13 cellular contexts compared by ENCODE assay signal in genomic region chr19:19445911-19446361, GRCh38. TPM values are rescaled to one million over a fixed set of nuclear protein-coding genes. Genes with fewer than 3 reads are reported as not detected.
DNase-seq lines count a peak whose midpoint lies in the region; ATAC-seq, FAIRE-seq and TF ChIP-seq lines count a peak whose summit lies in the region.
"Had no signal": no experiment of that assay in that cellular context is flagged by ENCODE, and none has a peak within 500 bp of the region (broad histone marks: within the 10 kb centered on the region; RNA-seq: fewer than 3 reads in every experiment).

No MANE protein-coding gene starts in this region.

- no peak for TF ChIP-seq POLR2A in HepG2 (IDR thresholded peaks at IDR 0.05; ENCODE audit: insufficient read depth in 1 of 2, low read depth in 2 of 2, low read length in 2 of 2)

- POLR2A ChIA-PET in activated CD4-positive, alpha-beta T cell treated with anti-CD3 and anti-CD28 coated beads for 36 hours (lab: Charles Lee): no interaction called here
- POLR2A ChIA-PET in HepG2 (lab: Yijun Ruan, JAX): no interaction called here

- peaks cover 87% of the 10 kb centered on the region for H3K79me2 ChIP-seq in HepG2 (ENCODE audit: insufficient read depth, low read length)

- no peak overlapping the region for H2AFZ ChIP-seq in HepG2 (ENCODE audit: low read length)

- H3K4me2 ChIP-seq in HepG2 (ENCODE audit: low read depth, low read length): no peak overlapping the region

- WGBS in HepG2 (ENCODE audit: low lambda C conversion rate): 94% methylated on average over 9 of the region's 9 CpGs

- in situ Hi-C loops in HepG2 (cut with HindIII; ENCODE audit: extremely low pct_ligation_motif_present, low pct_unique_long_range_greater_than_20kb): no loop called here

- BruUV-seq in HepG2 (replicated peaks; lab: Mats Ljungman, UMichigan): no TSS peak

- H3K27me3 Mint-ChIP-seq in activated CD4-positive, alpha-beta T cell treated with anti-CD3 and anti-CD28 coated beads for 36 hours: no peaks in the 10 kb centered on the region
- H3K27me3 Mint-ChIP-seq in activated naive CD8-positive, alpha-beta T cell treated with anti-CD3 and anti-CD28 coated beads, Interleukin-2, amount 50 U/mL, for 24 hours: no peaks in the 10 kb centered on the region

- H3K4me1 Mint-ChIP-seq in activated CD4-positive, alpha-beta T cell treated with anti-CD3 and anti-CD28 coated beads for 36 hours: peaks cover 76% of the 10 kb centered on the region
- H3K4me1 Mint-ChIP-seq in activated naive CD8-positive, alpha-beta T cell treated with anti-CD3 and anti-CD28 coated beads, Interleukin-2, amount 50 U/mL, for 24 hours: peaks cover 83% of the 10 kb centered on the region
- H3K4me1 Mint-ChIP-seq in stimulated activated effector memory CD8-positive, alpha-beta T cell treated with anti-CD3 and anti-CD28 coated beads, Interleukin-12 subunit alpha, Interleukin-12 subunit beta, amount 100 ng/mL, for 72 hours: peaks cover 65% of the 10 kb centered on the region

- CTCF ChIA-PET in activated CD4-positive, alpha-beta T cell treated with anti-CD3 and anti-CD28 coated beads for 36 hours (lab: Charles Lee): no interaction called here
- CTCF ChIA-PET in HepG2 (lab: Yijun Ruan, JAX; ENCODE audit: low intra/inter-chr PET ratio, low total read pairs): no interaction called here

- H3K27ac ChIP-seq in HepG2 (ENCODE audit: extremely low read length, insufficient read depth, low read length): no peak overlapping the region

- no peak for TF ChIP-seq CTCF in HepG2 (CRISPR knock-in tag; IDR thresholded peaks at IDR 0.05)

- peak overlapping the region; percentile 91 for H3K27ac Mint-ChIP-seq in activated CD4-positive, alpha-beta T cell treated with anti-CD3 and anti-CD28 coated beads for 36 hours
- peak overlapping the region; percentile 74 for H3K27ac Mint-ChIP-seq in activated naive CD8-positive, alpha-beta T cell treated with anti-CD3 and anti-CD28 coated beads, Interleukin-2, amount 50 U/mL, for 24 hours
- peak overlapping the region; percentile 88 for H3K27ac Mint-ChIP-seq in stimulated activated effector memory CD8-positive, alpha-beta T cell treated with anti-CD3 and anti-CD28 coated beads, Interleukin-12 subunit alpha, Interleukin-12 subunit beta, amount 100 ng/mL, for 72 hours

- peaks cover 13% of the 10 kb centered on the region for H3K4me1 ChIP-seq in HepG2 (ENCODE audit: insufficient read depth, low read length)

- FAIRE-seq in HepG2 (lab: Jason Lieb, UNC): no peak
- FAIRE-seq: A204.1 had no signal

- peak overlapping the region; percentile 15 for H3K4me3 Mint-ChIP-seq in activated CD4-positive, alpha-beta T cell treated with anti-CD3 and anti-CD28 coated beads for 36 hours
- H3K4me3 Mint-ChIP-seq in activated naive CD8-positive, alpha-beta T cell treated with anti-CD3 and anti-CD28 coated beads, Interleukin-2, amount 50 U/mL, for 24 hours: peak overlapping the region; percentile 23
- H3K4me3 Mint-ChIP-seq in stimulated activated effector memory CD8-positive, alpha-beta T cell treated with anti-CD3 and anti-CD28 coated beads, Interleukin-12 subunit alpha, Interleukin-12 subunit beta, amount 100 ng/mL, for 72 hours: peak overlapping the region; percentile 34

- peaks cover 17% of the 10 kb centered on the region; the same call in 1 of the 2 replicates for H4K20me1 ChIP-seq in HepG2 (ENCODE audit: insufficient read depth, low read length)

- no peaks in the 10 kb centered on the region for H3K27me3 ChIP-seq in HepG2 (ENCODE audit: control insufficient read depth in 1 of 2, insufficient read depth in 2 of 2, low read length in 2 of 2)

- TF ChIP-seq RAD21 in HepG2 (CRISPR knock-in tag; IDR thresholded peaks at IDR 0.05): no peak

- no peaks in the 10 kb centered on the region for H3K9me3 Mint-ChIP-seq in activated CD4-positive, alpha-beta T cell treated with anti-CD3 and anti-CD28 coated beads for 36 hours (ENCODE audit: low read depth)
- peaks cover 6% of the 10 kb centered on the region for H3K9me3 Mint-ChIP-seq in activated naive CD8-positive, alpha-beta T cell treated with anti-CD3 and anti-CD28 coated beads, Interleukin-2, amount 50 U/mL, for 24 hours
- H3K9me3 Mint-ChIP-seq in stimulated activated effector memory CD8-positive, alpha-beta T cell treated with anti-CD3 and anti-CD28 coated beads, Interleukin-12 subunit alpha, Interleukin-12 subunit beta, amount 100 ng/mL, for 72 hours: peaks cover 6% of the 10 kb centered on the region

- intact Hi-C loops in activated CD4-positive, alpha-beta T cell treated with anti-CD3 and anti-CD28 coated beads for 36 hours (cut with DNase I, micrococcal nuclease): loop anchor here (1.0 to 2.0 kb wide), 7 partner anchors 13 to 39 kb away; no protein-coding TSS in a partner anchor
- intact Hi-C loops in HepG2 (cut with micrococcal nuclease; ENCODE audit: unreplicated experiment): no loop called here

- TF ChIP-seq EP300 in HepG2 (IDR thresholded peaks at IDR 0.05; ENCODE audit: low read depth in 2 of 2, low read length in 2 of 2): no peak
- TF ChIP-seq EP300 in HepG2 (CRISPR knock-in tag; IDR thresholded peaks at IDR 0.05; ENCODE audit: borderline replicate concordance): no peak

- H3K9me3 ChIP-seq in HepG2 (ENCODE audit: low read length): no peaks in the 10 kb centered on the region
- H3K9me3 ChIP-seq: thoracic aorta had no signal

- peak; percentile 50 for DNase-seq in activated CD4-positive, alpha-beta T cell treated with anti-CD3 and anti-CD28 coated beads for 36 hours
- DNase-seq in activated CD4-positive, alpha-beta T cell treated with anti-CD3 and anti-CD28 coated beads, Interleukin-2, amount 50 U/mL, for 48 hours: no peak
- DNase-seq in activated naive CD8-positive, alpha-beta T cell treated with anti-CD3 and anti-CD28 coated beads, Interleukin-2, amount 50 U/mL, for 24 hours: no peak
- no peak for DNase-seq in stimulated activated effector memory CD8-positive, alpha-beta T cell treated with anti-CD3 and anti-CD28 coated beads, Interleukin-12 subunit alpha, Interleukin-12 subunit beta, amount 100 ng/mL, for 72 hours (ENCODE audit: low spot score in 2 of 2)
- no peak for DNase-seq in HepG2 (ENCODE audit: low spot score)
- DNase-seq: activated CD4-positive, alpha-beta T cell treated with anti-CD3 and anti-CD28 coated beads for 1 hour; caudate nucleus; NK-92 treated with Interleukin-12 subunit alpha and Interleukin-12 subunit beta, amount 100 ng/mL, for 24 hours had no signal

- H3K36me3 Mint-ChIP-seq in activated CD4-positive, alpha-beta T cell treated with anti-CD3 and anti-CD28 coated beads for 36 hours (ENCODE audit: low read depth): peaks cover 27% of the 10 kb centered on the region
- peaks cover 23% of the 10 kb centered on the region for H3K36me3 Mint-ChIP-seq in activated naive CD8-positive, alpha-beta T cell treated with anti-CD3 and anti-CD28 coated beads, Interleukin-2, amount 50 U/mL, for 24 hours (ENCODE audit: low read depth)
- H3K36me3 Mint-ChIP-seq in stimulated activated effector memory CD8-positive, alpha-beta T cell treated with anti-CD3 and anti-CD28 coated beads, Interleukin-12 subunit alpha, Interleukin-12 subunit beta, amount 100 ng/mL, for 72 hours: peaks cover 32% of the 10 kb centered on the region

- peak; percentile 62 for ATAC-seq in activated CD4-positive, alpha-beta T cell treated with anti-CD3 and anti-CD28 coated beads for 36 hours
- ATAC-seq in HG03565 (IDR thresholded peaks at IDR 0.05; ENCODE audit: unreplicated experiment): peak; percentile 44
- peak; percentile 79 for ATAC-seq in activated naive CD8-positive, alpha-beta T cell treated with anti-CD3 and anti-CD28 coated beads, Interleukin-2, amount 50 U/mL, for 24 hours
- peak; percentile 83 for ATAC-seq in stimulated activated effector memory CD8-positive, alpha-beta T cell treated with anti-CD3 and anti-CD28 coated beads, Interleukin-12 subunit alpha, Interleukin-12 subunit beta, amount 100 ng/mL, for 72 hours
- ATAC-seq in HG03521 (IDR thresholded peaks at IDR 0.05; ENCODE audit: unreplicated experiment): no peak
- ATAC-seq in HepG2: no peak
- ATAC-seq in GM18907 (IDR thresholded peaks at IDR 0.05; ENCODE audit: unreplicated experiment): no peak

- no peak overlapping the region for H3K9ac ChIP-seq in HepG2 (ENCODE audit: insufficient read depth, low read depth, low read length)

- H3K4me3 ChIP-seq in HepG2 (replicated peaks in 1 of 3; ENCODE audit: insufficient read depth in 1 of 3, low read depth in 2 of 3, low read length in 3 of 3): no peak overlapping the region
- H3K4me3 ChIP-seq: thoracic aorta had no signal

- peaks cover 1 to 14% of the 10 kb centered on the region in 2 experiments; a peak in 3 of 5 replicates for H3K36me3 ChIP-seq in HepG2 (replicated peaks in 1 of 2; ENCODE audit: control insufficient read depth in 1 of 2, insufficient read depth in 2 of 2, low read length in 2 of 2)
- H3K36me3 ChIP-seq: thoracic aorta had no signal

TF ChIP-seq in HepG2, 621 proteins besides CTCF, POLR2A, EP300 and RAD21 (continues in another document):
- TF ChIP-seq CAMTA2 (CRISPR knock-in tag; IDR thresholded peaks at IDR 0.05; ENCODE audit: borderline replicate concordance) (no peak), RAD51 (IDR thresholded peaks at IDR 0.05; ENCODE audit: borderline replicate concordance) (no peak), ZNF773 (CRISPR knock-in tag; IDR thresholded peaks at IDR 0.05; ENCODE audit: borderline replicate concordance) (no peak)

RNA-seq across cellular contexts. Expression of gene GATAD2A, which starts 40.5 kb away (rescaled TPM):
- 100 to 1,000 TPM; 123 to 139 TPM for total RNA-seq in activated CD4-positive, alpha-beta T cell treated with anti-CD3 and anti-CD28 coated beads for 36 hours
- total RNA-seq in HepG2 (2016; rRNA removed; fragmentation: Illumina TruSeq; extraction: Trizol): 25.1 and 28.6 TPM in 2 replicates
- total RNA-seq in HepG2 (2016; cell fraction: cytosol; rRNA removed; fragmentation: Illumina TruSeq; extraction: Trizol; ENCODE audit: low read depth): 10.8 and 13.3 TPM in 2 replicates
- 24.5 and 30.0 TPM in 2 replicates for total RNA-seq in HepG2 (2016; cell fraction: insoluble cytoplasmic fraction; rRNA removed; fragmentation: Illumina TruSeq; extraction: Trizol)
- 43.4 and 51.5 TPM in 2 replicates for total RNA-seq in HepG2 (2016; cell fraction: membrane; rRNA removed; fragmentation: Illumina TruSeq; extraction: Trizol)
- total RNA-seq in HepG2 (2016; cell fraction: nucleus; rRNA removed; fragmentation: Illumina TruSeq; extraction: Trizol): 19.5 and 24.3 TPM in 2 replicates
- 15.1 and 16.8 TPM in 2 replicates for polyA plus RNA-seq in HepG2 (2011; rRNA removed)
- 10.5 and 13.4 TPM in 2 replicates for polyA plus RNA-seq in HepG2 (2011; cell fraction: cytosol; rRNA removed)
- 17.3 and 19.1 TPM in 2 replicates for polyA plus RNA-seq in HepG2 (2011; cell fraction: nucleus; rRNA removed)
- 19.3 and 26.1 TPM in 2 replicates for polyA plus RNA-seq in HepG2 (2012)
- 13.2 and 13.4 TPM in 2 replicates for polyA plus RNA-seq in HepG2 (2016; cell fraction: cytosol; fragmentation: Illumina TruSeq; extraction: Trizol; ENCODE audit: low read depth)
- polyA plus RNA-seq in HepG2 (2016; cell fraction: insoluble cytoplasmic fraction; fragmentation: Illumina TruSeq; extraction: Trizol; ENCODE audit: low read depth): 38.8 and 59.1 TPM in 2 replicates
- 38.7 and 46.4 TPM in 2 replicates for polyA plus RNA-seq in HepG2 (2016; cell fraction: membrane; fragmentation: Illumina TruSeq; extraction: Trizol; ENCODE audit: low read depth)
- 43.6 and 47.2 TPM in 2 replicates for polyA plus RNA-seq in HepG2 (2016; cell fraction: nucleus; fragmentation: Illumina TruSeq; extraction: Trizol; ENCODE audit: insufficient read depth, low read depth)
- 16.0 and 18.2 TPM in 2 replicates for polyA minus RNA-seq in HepG2 (2011; rRNA and poly(A)+ RNA removed; ENCODE audit: low replicate concordance)
- polyA minus RNA-seq in HepG2 (2011; cell fraction: cytosol; rRNA and poly(A)+ RNA removed): 24.2 and 24.4 TPM in 2 replicates
- 11.5 and 14.5 TPM in 2 replicates for polyA minus RNA-seq in HepG2 (2011; cell fraction: nucleus; rRNA and poly(A)+ RNA removed)

Comparison
In these comparisons a context has a peak if more than half of its experiments do, and no peak if none do; other contexts are left out.
1. ATAC-seq: peak in activated CD4-positive, alpha-beta T cell treated with anti-CD3 and anti-CD28 coated beads for 36 hours (single experiment), HG03565 (single experiment), activated naive CD8-positive, alpha-beta T cell treated with anti-CD3 and anti-CD28 coated beads, Interleukin-2, amount 50 U/mL, for 24 hours (single experiment) and stimulated activated effector memory CD8-positive, alpha-beta T cell treated with anti-CD3 and anti-CD28 coated beads, Interleukin-12 subunit alpha, Interleukin-12 subunit beta, amount 100 ng/mL, for 72 hours (single experiment); none in HG03521 (single experiment), HepG2 (single experiment) and GM18907 (single experiment).
2. Peak in every context shown above with its lines, with median percentiles within 50 percentile points of each other: H3K27ac Mint-ChIP-seq and H3K4me3 Mint-ChIP-seq.